In genomic region chr5:6142353-6142752, GRCh38 we compare ENCODE assay signal across 35 cellular contexts.
"Had no signal": no experiment of that assay in that cellular context is flagged by ENCODE, and none has a peak within 500 bp of the region (broad histone marks: within the 10 kb centered on the region; RNA-seq: fewer than 3 reads in every experiment).

No MANE protein-coding gene starts in this region.

- H3K9ac ChIP-seq: KMS-11 had no signal

- H3K4me2 ChIP-seq: KMS-11 had no signal

- DNase-seq: Karpas-422, Kasumi-1, MG63, MM.1S, MV-4-11, NCI-H1048, NCI-H1092, NCI-H1092 treated with DMSO at 0.1 percent for 48 hours, NCI-H1105, NCI-H1105 treated with DMSO at 0.1 percent for 48 hours, NCI-H1417, NCI-H1417 treated with DMSO at 0.1 percent for 48 hours, NCI-H1436, NCI-H1436 treated with DMSO at 0.1 percent for 48 hours, NCI-H146, NCI-H1694, NCI-H1694 treated with DMSO at 0.1 percent for 48 hours, NCI-H187, NCI-H187 treated with DMSO at 0.1 percent for 48 hours, NCI-H1930, NCI-H2029, NCI-H2029 treated with DMSO at 0.1 percent for 48 hours, NCI-H2081, NCI-H2081 treated with DMSO at 0.1 percent for 48 hours, NCI-H2107, NCI-H2171, NCI-H2171 treated with DMSO at 0.1 percent for 48 hours, NCI-H2227 treated with DMSO at 0.1 percent for 48 hours, NCI-H226, NCI-H345, NCI-H446, NCI-H446 treated with DMSO at 0.1 percent for 48 hours, NCI-H510A, NCI-H510A treated with DMSO at 0.1 percent for 48 hours had no signal

- H3K36me3 ChIP-seq: MG63 had no signal

- H3K4me3 ChIP-seq: MG63 had no signal

- H3K9me3 ChIP-seq: MG63 had no signal

- H3K27ac ChIP-seq: KMS-11 had no signal
